Comparison of ENCODE assay signal across 15 cellular contexts in the genomic region with DNA sequence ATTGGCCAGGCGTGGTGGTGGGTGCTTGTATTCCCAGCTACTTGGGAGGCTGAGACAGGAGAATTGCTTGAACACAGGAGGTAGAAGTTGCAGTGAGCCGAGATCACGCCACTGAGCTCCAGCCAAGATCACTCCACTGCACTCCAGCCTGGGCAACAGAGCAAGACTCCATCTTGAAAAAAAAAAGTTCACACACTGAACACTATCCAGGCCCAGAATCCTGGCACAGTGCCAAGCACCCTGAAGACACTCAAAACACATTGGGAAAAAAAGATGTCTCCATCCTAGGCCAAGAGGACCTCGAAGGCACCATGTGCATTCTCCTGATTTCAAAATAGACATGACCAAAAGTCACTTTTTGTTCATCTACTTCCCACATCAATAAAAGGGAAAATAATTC. TPM values are rescaled to one million over a fixed set of nuclear protein-coding genes. Genes with fewer than 3 reads are reported as not detected.
DNase-seq lines count a peak whose midpoint lies in the region; ATAC-seq, FAIRE-seq and TF ChIP-seq lines count a peak whose summit lies in the region.
"Had no signal": no experiment of that assay in that cellular context is flagged by ENCODE, and none has a peak within 500 bp of the region (broad histone marks: within the 10 kb centered on the region; RNA-seq: fewer than 3 reads in every experiment).

No MANE protein-coding gene starts in this region.

- H3K27ac ChIP-seq in HepG2 (ENCODE audit: extremely low read length, insufficient read depth, low read length) (no peak overlapping the region), right lobe of liver (peak overlapping the region in 1 of 3 donors; percentile 55), mucosa of rectum (ENCODE audit: low read depth in 2 of 2, low read length in 2 of 2) (peak overlapping the region; percentile 77 to 83)
- H3K27ac ChIP-seq: KMS-11 had no signal

- H4K20me1 ChIP-seq in HepG2 (ENCODE audit: insufficient read depth, low read length) = no peaks in the 10 kb centered on the region

- H3K9me3 ChIP-seq in HepG2 (ENCODE audit: low read length) (no peaks in the 10 kb centered on the region), right lobe of liver (no peaks in the 10 kb centered on the region), mucosa of rectum (ENCODE audit: control insufficient read depth in 2 of 2, low read length in 2 of 2) (no peaks in the 10 kb centered on the region), MG63 (no peaks in the 10 kb centered on the region)

- in situ Hi-C loops in HepG2 (cut with HindIII; ENCODE audit: extremely low pct_ligation_motif_present, low pct_unique_long_range_greater_than_20kb) (no loop called here), GM13976 (cut with MboI; ENCODE audit: low sequenced_read_pairs, unreplicated experiment) (no loop called here)

- no peak overlapping the region for H2AFZ ChIP-seq in HepG2 (ENCODE audit: low read length)

- TF ChIP-seq POLR2A in HepG2 (IDR thresholded peaks at IDR 0.05; ENCODE audit: insufficient read depth in 1 of 2, low read depth in 2 of 2, low read length in 2 of 2) (no peak), right lobe of liver (IDR thresholded peaks at IDR 0.05) (no peak)

- no peaks in the 10 kb centered on the region for H3K79me2 ChIP-seq in HepG2 (ENCODE audit: insufficient read depth, low read length)

- intact Hi-C loops in HepG2 (cut with micrococcal nuclease; ENCODE audit: unreplicated experiment) = no loop called here
- intact Hi-C loops in right lobe of liver (cut with DNase I) = no loop called here

- TF ChIP-seq RAD21 in HepG2 (CRISPR knock-in tag; IDR thresholded peaks at IDR 0.05) = no peak

- H3K9ac ChIP-seq in HepG2 (ENCODE audit: insufficient read depth, low read depth, low read length) (no peak overlapping the region), mucosa of rectum (ENCODE audit: low read depth in 1 of 2, low read length in 2 of 2) (peak overlapping the region in 1 of 2 donors; percentile 11)
- H3K9ac ChIP-seq: KMS-11 had no signal

- DNase-seq in HepG2 (ENCODE audit: low spot score) (no peak), right lobe of liver (no peak), cardiac fibroblast (ENCODE audit: low read depth in 2 of 2) (peak; percentile 32 to 46), MG63 (no peak), A172 (ENCODE audit: low spot score) (no peak), GM13976 (ENCODE audit: low spot score) (no peak)
- DNase-seq: glutamatergic neuron; HFFc6; NCI-H2029; stimulated activated CD4-positive, alpha-beta T cell treated with anti-CD3 and anti-CD28 coated beads, Interleukin-2, amount 100 ng/mL, for 48 hours; stimulated activated naive CD4-positive, alpha-beta T cell treated with Interleukin-2 at 50 U/mL for 16 hours had no signal

- CTCF ChIA-PET in HepG2 (lab: Yijun Ruan, JAX; ENCODE audit: low intra/inter-chr PET ratio, low total read pairs) = no interaction called here

- H3K4me1 ChIP-seq in HepG2 (ENCODE audit: insufficient read depth, low read length) (peaks cover 24% of the 10 kb centered on the region), right lobe of liver (peaks cover 4 to 29% (median 7%) of the 10 kb centered on the region in 4 donors), mucosa of rectum (ENCODE audit: control insufficient read depth in 2 of 2, insufficient read depth in 2 of 2, low read length in 2 of 2) (peaks cover 37 to 57% of the 10 kb centered on the region in 2 donors)

- no peak for TF ChIP-seq EP300 in HepG2 (IDR thresholded peaks at IDR 0.05; ENCODE audit: low read depth in 2 of 2, low read length in 2 of 2)
- no peak for TF ChIP-seq EP300 in HepG2 (CRISPR knock-in tag; IDR thresholded peaks at IDR 0.05; ENCODE audit: borderline replicate concordance)

- TF ChIP-seq CTCF in HepG2 (CRISPR knock-in tag; IDR thresholded peaks at IDR 0.05) (no peak), right lobe of liver (IDR thresholded peaks at IDR 0.05) (no peak), cardiac fibroblast (IDR thresholded peaks at IDR 0.05; ENCODE audit: low read depth, low read length) (no peak), GM13976 (IDR thresholded peaks at IDR 0.05; ENCODE audit: borderline replicate concordance, control extremely low read depth, extremely low read depth, insufficient read depth, missing control alignments) (no peak)

- H3K36me3 ChIP-seq in HepG2 (replicated peaks in 1 of 2; ENCODE audit: control insufficient read depth in 1 of 2, insufficient read depth in 2 of 2, low read length in 2 of 2) (peaks cover 1 to 9% of the 10 kb centered on the region in 2 experiments; a peak in 1 of 5 replicates), right lobe of liver (no peaks in the 10 kb centered on the region), mucosa of rectum (ENCODE audit: control insufficient read depth in 2 of 2, insufficient read depth in 2 of 2, low read length in 2 of 2) (peaks cover 4 to 21% of the 10 kb centered on the region in 2 donors), MG63 (no peaks in the 10 kb centered on the region)

- no peak overlapping the region for H3K4me2 ChIP-seq in HepG2 (ENCODE audit: low read depth, low read length)
- H3K4me2 ChIP-seq: KMS-11 had no signal

- POLR2A ChIA-PET in HepG2 (lab: Yijun Ruan, JAX) = no interaction called here

- WGBS in HepG2 (ENCODE audit: low lambda C conversion rate) = 84% methylated on average over 4 of the region's 4 CpGs
- WGBS in right lobe of liver (ENCODE audit: insufficient coverage, low coverage, low lambda C conversion rate, missing lambda C conversion rate) = 60% methylated on average over 1 of the region's 4 CpGs

- no TSS peak for BruUV-seq in HepG2 (replicated peaks; lab: Mats Ljungman, UMichigan)

- no peaks in the 10 kb centered on the region for H3K27me3 ChIP-seq in HepG2 (ENCODE audit: control insufficient read depth in 1 of 2, insufficient read depth in 2 of 2, low read length in 2 of 2)
- no peaks in the 10 kb centered on the region for H3K27me3 ChIP-seq in right lobe of liver
- no peaks in the 10 kb centered on the region for H3K27me3 ChIP-seq in mucosa of rectum (ENCODE audit: control insufficient read depth in 2 of 2, insufficient read depth in 2 of 2, low read length in 2 of 2)
- H3K27me3 ChIP-seq in MG63 = no peaks in the 10 kb centered on the region

- H3K4me3 ChIP-seq in HepG2 (replicated peaks in 1 of 3; ENCODE audit: insufficient read depth in 1 of 3, low read depth in 2 of 3, low read length in 3 of 3) = no peak overlapping the region
- H3K4me3 ChIP-seq in right lobe of liver = no peak overlapping the region
- no peak overlapping the region for H3K4me3 ChIP-seq in cardiac fibroblast (replicated peaks in 1 of 2; ENCODE audit: low read depth in 2 of 2, low read length in 2 of 2)
- H3K4me3 ChIP-seq in mucosa of rectum (ENCODE audit: low read length in 2 of 2) = no peak overlapping the region
- no peak overlapping the region for H3K4me3 ChIP-seq in MG63

- ATAC-seq in HepG2 (no peak), right lobe of liver (no peak), HG03520 (IDR thresholded peaks at IDR 0.05; ENCODE audit: unreplicated experiment) (no peak)

- no peak for FAIRE-seq in HepG2 (lab: Jason Lieb, UNC)
- FAIRE-seq: G401.6 had no signal

TF ChIP-seq in HepG2, 621 proteins besides CTCF, POLR2A, EP300 and RAD21:
- TF ChIP-seq LCORL (IDR thresholded peaks at IDR 0.05) = peak; percentile 99
- no peak for TF ChIP-seq LCORL (CRISPR knock-in tag; IDR thresholded peaks at IDR 0.05)
- TF ChIP-seq ZNF121 (CRISPR knock-in tag; IDR thresholded peaks at IDR 0.05) = peak; percentile 51
- TF ChIP-seq ZSCAN29 (CRISPR knock-in tag; conservative IDR thresholded peaks at IDR 0.05) = no peak

RNA-seq across cellular contexts. Expression of a gene that starts 38.7 kb away (rescaled TPM):
- 2.7 and 2.9 TPM in 2 replicates for total RNA-seq in HepG2 (2016; rRNA removed; fragmentation: Illumina TruSeq; extraction: Trizol)
- 1.8 and 2.1 TPM in 2 replicates for total RNA-seq in HepG2 (2016; cell fraction: cytosol; rRNA removed; fragmentation: Illumina TruSeq; extraction: Trizol; ENCODE audit: low read depth)
- total RNA-seq in HepG2 (2016; cell fraction: insoluble cytoplasmic fraction; rRNA removed; fragmentation: Illumina TruSeq; extraction: Trizol) = 1.6 and 2.5 TPM in 2 replicates
- 3.1 and 3.8 TPM in 2 replicates for total RNA-seq in HepG2 (2016; cell fraction: membrane; rRNA removed; fragmentation: Illumina TruSeq; extraction: Trizol)
- 3.9 and 5.2 TPM in 2 replicates for total RNA-seq in HepG2 (2016; cell fraction: nucleus; rRNA removed; fragmentation: Illumina TruSeq; extraction: Trizol)
- 1.4 and 1.7 TPM in 2 replicates for polyA plus RNA-seq in HepG2 (2011; rRNA removed)
- 1.0 and 2.7 TPM in 2 replicates for polyA plus RNA-seq in HepG2 (2011; cell fraction: cytosol; rRNA removed)
- polyA plus RNA-seq in HepG2 (2011; cell fraction: nucleus; rRNA removed) = 5.0 and 5.3 TPM in 2 replicates
- 4.8 and 6.7 TPM in 2 replicates for polyA plus RNA-seq in HepG2 (2012)
- polyA plus RNA-seq in HepG2 (2016; cell fraction: cytosol; fragmentation: Illumina TruSeq; extraction: Trizol; ENCODE audit: low read depth) = 0.97 and 1.3 TPM in 2 replicates
- 2.6 and 5.0 TPM in 2 replicates for polyA plus RNA-seq in HepG2 (2016; cell fraction: insoluble cytoplasmic fraction; fragmentation: Illumina TruSeq; extraction: Trizol; ENCODE audit: low read depth)
- polyA plus RNA-seq in HepG2 (2016; cell fraction: membrane; fragmentation: Illumina TruSeq; extraction: Trizol; ENCODE audit: low read depth) = 2.2 and 2.7 TPM in 2 replicates
- polyA plus RNA-seq in HepG2 (2016; cell fraction: nucleus; fragmentation: Illumina TruSeq; extraction: Trizol; ENCODE audit: insufficient read depth, low read depth) = 11.1 and 12.2 TPM in 2 replicates
- polyA minus RNA-seq in HepG2 (2011; rRNA and poly(A)+ RNA removed; ENCODE audit: low replicate concordance) = 5.1 and 11.1 TPM in 2 replicates
- polyA minus RNA-seq in HepG2 (2011; cell fraction: cytosol; rRNA and poly(A)+ RNA removed) = 1.7 and 4.4 TPM in 2 replicates
- 3.1 and 3.2 TPM in 2 replicates for polyA minus RNA-seq in HepG2 (2011; cell fraction: nucleus; rRNA and poly(A)+ RNA removed)
- total RNA-seq in right lobe of liver = 1 to 10 TPM; 1.7 to 4.3 (median 3.0) TPM
- total RNA-seq in MG63 (2014; rRNA removed; shearing (Covaris generic); ENCODE audit: low replicate concordance) = 2.9 and 23.6 TPM in 2 replicates
- 2.3 and 5.2 TPM in 2 replicates for total RNA-seq in A172 (2014; rRNA removed; shearing (Covaris generic))

Comparison
In these comparisons a context has a peak if more than half of its experiments do, and no peak if none do; other contexts are left out.
1. DNase-seq: peak in cardiac fibroblast (2 of 2); none in HepG2 (single experiment), right lobe of liver (0 of 3), MG63 (single experiment), A172 (single experiment) and GM13976 (single experiment).